1 cellular context compared by ENCODE assay signal in the genomic region with DNA sequence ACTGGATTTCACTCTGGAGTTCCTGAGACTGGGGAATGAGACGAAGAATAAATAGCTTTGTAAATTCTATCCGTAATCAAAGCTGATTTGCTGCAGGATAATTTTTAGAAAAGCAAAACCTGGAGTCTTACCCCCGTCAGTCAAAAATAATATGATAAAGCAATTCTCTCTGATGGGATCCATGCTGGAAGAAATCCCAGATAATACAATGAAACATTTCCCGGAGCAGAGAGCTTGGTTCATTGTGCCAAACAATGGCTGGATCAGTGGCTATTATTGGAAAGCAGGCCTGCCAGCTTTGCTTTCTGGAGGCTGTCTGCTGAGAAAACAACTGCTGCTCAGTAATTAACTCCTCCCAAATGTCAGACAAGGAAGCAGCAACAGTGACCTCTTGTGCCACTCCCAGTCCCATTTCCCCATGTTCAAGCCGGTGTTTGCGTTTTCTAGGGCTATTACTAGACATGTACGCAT.
TF ChIP-seq lines count a peak whose summit lies in the region.

No MANE protein-coding gene starts in this region.

TF ChIP-seq in SK-N-SH, 30 proteins besides CTCF, POLR2A, EP300 and RAD21 (continued from another document):
- TF ChIP-seq, protein P1, sequence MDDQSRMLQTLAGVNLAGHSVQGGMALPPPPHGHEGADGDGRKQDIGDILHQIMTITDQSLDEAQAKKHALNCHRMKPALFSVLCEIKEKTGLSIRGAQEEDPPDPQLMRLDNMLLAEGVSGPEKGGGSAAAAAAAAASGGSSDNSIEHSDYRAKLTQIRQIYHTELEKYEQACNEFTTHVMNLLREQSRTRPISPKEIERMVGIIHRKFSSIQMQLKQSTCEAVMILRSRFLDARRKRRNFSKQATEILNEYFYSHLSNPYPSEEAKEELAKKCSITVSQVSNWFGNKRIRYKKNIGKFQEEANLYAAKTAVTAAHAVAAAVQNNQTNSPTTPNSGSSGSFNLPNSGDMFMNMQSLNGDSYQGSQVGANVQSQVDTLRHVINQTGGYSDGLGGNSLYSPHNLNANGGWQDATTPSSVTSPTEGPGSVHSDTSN (IDR thresholded peaks at IDR 0.05), result peak; percentile 13; the same call in 1 of the 2 replicates
- TF ChIP-seq GATA2 (CRISPR knock-in tag; IDR thresholded peaks at IDR 0.05) (peak; percentile 51), RCOR1 (IDR thresholded peaks at IDR 0.05; ENCODE audit: low read length) (peak; percentile 73; the same call in 1 of the 2 replicates), FOXM1 (IDR thresholded peaks at IDR 0.05; ENCODE audit: low read depth) (0 out of 2 replicates have a peak, but pooled peaks have one; percentile 30), MXI1 (IDR thresholded peaks at IDR 0.05; ENCODE audit: low read depth, low read length) (peak; percentile 64; the same call in 1 of the 2 replicates)
